1 cellular context compared by ENCODE assay signal in genomic region chr13:30697177-30697953, GRCh38.
TF ChIP-seq lines count a peak whose summit lies in the region.

No MANE protein-coding gene starts in this region.

TF ChIP-seq in WTC11, 78 proteins besides CTCF, POLR2A, EP300 and RAD21 (continued from another document):
- no peak for TF ChIP-seq NFATC4 (CRISPR knock-in tag; IDR thresholded peaks at IDR 0.05)
- no peak for TF ChIP-seq JUN (CRISPR knock-in tag; IDR thresholded peaks at IDR 0.05)
- no peak for TF ChIP-seq MLX (CRISPR knock-in tag; IDR thresholded peaks at IDR 0.05)
- no peak for TF ChIP-seq NFE2L1 (CRISPR knock-in tag; IDR thresholded peaks at IDR 0.05)
- TF ChIP-seq NR3C1 (CRISPR knock-in tag; conservative IDR thresholded peaks at IDR 0.05; ENCODE audit: low read depth) = no peak
TF ChIP-seq in WTC11: peak in this region for 0.
